8 cellular contexts compared by ENCODE assay signal in the genomic region with DNA sequence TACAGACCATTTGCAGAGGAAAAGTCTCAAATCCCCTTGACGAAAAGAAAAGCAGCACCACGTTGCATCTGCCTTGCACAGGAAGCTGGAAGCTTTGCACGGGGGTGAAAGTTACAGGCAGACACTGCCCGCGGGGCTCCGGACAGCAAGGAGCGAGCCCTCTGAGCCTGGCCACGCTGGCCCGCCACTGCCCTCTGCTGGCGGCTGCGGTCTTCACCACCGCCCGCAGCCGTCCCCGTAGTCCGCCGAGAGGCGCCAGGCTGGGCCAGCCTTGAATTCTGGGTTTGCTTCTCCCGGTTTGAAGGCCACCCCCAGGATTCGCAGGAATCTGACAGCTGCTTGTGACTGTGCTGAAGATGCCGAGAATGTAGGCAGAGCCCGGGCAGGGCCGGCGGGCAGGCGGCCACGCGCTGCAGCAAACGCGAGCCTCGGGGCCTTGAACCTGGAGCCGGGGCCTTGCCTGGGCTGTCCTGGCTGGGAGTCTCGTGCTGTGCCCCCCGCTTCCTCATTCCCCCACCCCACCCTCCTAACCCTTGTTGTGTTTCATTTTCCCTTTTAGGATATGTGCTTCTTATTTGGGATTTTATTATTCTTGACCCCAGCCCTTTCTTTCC. TPM values are rescaled to one million over a fixed set of nuclear protein-coding genes. Genes with fewer than 3 reads are reported as not detected.
A peak's percentile ranks its signal among the peaks of the same experiment; 100 is the strongest.
DNase-seq lines count a peak whose midpoint lies in the region; ATAC-seq, FAIRE-seq and TF ChIP-seq lines count a peak whose summit lies in the region.

No MANE protein-coding gene starts in this region.

- no peaks in the 10 kb centered on the region for H4K20me1 ChIP-seq in endothelial cell of umbilical vein (replicated peaks; ENCODE audit: control insufficient read depth, extremely low read depth, insufficient read depth, low read length)

- peak; percentile 90 to 99 for TF ChIP-seq CTCF in endothelial cell of umbilical vein (IDR thresholded peaks at IDR 0.05; ENCODE audit: extremely low read depth in 1 of 2, insufficient read depth in 1 of 2, low read depth in 1 of 2, low read length in 2 of 2)

- intact Hi-C loops in endothelial cell of umbilical vein (cut with micrococcal nuclease), result loop anchor here (1.0 to 10.0 kb wide), 2 partner anchors 328 to 444 kb away; no protein-coding TSS in a partner anchor

- ATAC-seq in HG02852 (IDR thresholded peaks at IDR 0.05; ENCODE audit: unreplicated experiment), result peak; percentile 80

- H3K79me2 ChIP-seq in endothelial cell of umbilical vein (ENCODE audit: control insufficient read depth, insufficient read depth, low read length), result no peaks in the 10 kb centered on the region

- no peaks in the 10 kb centered on the region for H3K9me3 ChIP-seq in endothelial cell of umbilical vein (replicated peaks; ENCODE audit: control insufficient read depth, insufficient read depth, low read length)

- peak overlapping the region; percentile 55 for H2AFZ ChIP-seq in endothelial cell of umbilical vein (ENCODE audit: low read depth, low read length)

- CTCF ChIA-PET in endothelial cell of umbilical vein (lab: Charles Lee), result interaction anchor here (1.1 to 4.5 kb wide), 6 partner anchors 10 to 447 kb away, joined by 3 to 62 read pairs (median 4); no protein-coding TSS in a partner anchor

- FAIRE-seq in endothelial cell of umbilical vein (lab: Jason Lieb, UNC), result peak; percentile 76

- H3K4me2 ChIP-seq in endothelial cell of umbilical vein (ENCODE audit: insufficient read depth, low read length), result no peak overlapping the region

- dilution Hi-C loops in endothelial cell of umbilical vein (cut with MboI; ENCODE audit: extremely low pct_ligation_motif_present, low sequenced_read_pairs), result no loop called here

- no peaks in the 10 kb centered on the region for H3K9me1 ChIP-seq in endothelial cell of umbilical vein (replicated peaks; ENCODE audit: control insufficient read depth, extremely low read depth, insufficient read depth, low read length)

- no peaks in the 10 kb centered on the region for H3K36me3 ChIP-seq in endothelial cell of umbilical vein (ENCODE audit: control insufficient read depth in 2 of 2, extremely low read depth in 1 of 2, insufficient read depth in 2 of 2, low read length in 2 of 2)

- no peaks in the 10 kb centered on the region for H3K4me1 ChIP-seq in endothelial cell of umbilical vein (ENCODE audit: control insufficient read depth, extremely low read depth, insufficient read depth, low read length)

- POLR2A ChIA-PET in endothelial cell of umbilical vein (lab: Charles Lee), result no interaction called here

- TF ChIP-seq POLR2A in endothelial cell of umbilical vein (IDR thresholded peaks at IDR 0.05; ENCODE audit: low read depth, low read length), result no peak

- no peak overlapping the region for H3K27ac ChIP-seq in endothelial cell of umbilical vein (ENCODE audit: insufficient read depth, low read depth, low read length)

- peaks cover 0 to 3% of the 10 kb centered on the region in 2 experiments for H3K27me3 ChIP-seq in endothelial cell of umbilical vein (ENCODE audit: control insufficient read depth in 2 of 2, insufficient read depth in 2 of 2, low read length in 2 of 2)

- DNase-seq in NCI-H146 (lab: John Stamatoyannopoulos, UW) (peak; percentile 22), NCI-H146 treated with DMSO at 0.1 percent for 48 hours (lab: John Stamatoyannopoulos, UW; ENCODE audit: unreplicated experiment) (no peak), NCI-H460 (ENCODE audit: extremely low read depth, low read depth) (peak; percentile 51), endothelial cell of umbilical vein (ENCODE audit: low read depth, low spot score) (peak; percentile 53), middle frontal gyrus (ENCODE audit: extremely low spot score, low spot score) (peak; percentile 69)
- DNase-seq in activated CD8-positive, alpha-beta memory T cell treated with anti-CD3 and anti-CD28 coated beads for 48 hours (ENCODE audit: low read depth in 2 of 3, low spot score in 2 of 3), result peak; percentile 30 to 45 (median 45)
- DNase-seq in stimulated activated CD8-positive, alpha-beta memory T cell treated with anti-CD3 and anti-CD28 coated beads, Interleukin-4, amount 100 ng/mL, for 48 hours, result peak; percentile 81

- no TSS peak for BruUV-seq in endothelial cell of umbilical vein (replicated peaks; lab: Mats Ljungman, UMichigan)

- no peak overlapping the region for H3K4me3 ChIP-seq in endothelial cell of umbilical vein (replicated peaks in 1 of 3; ENCODE audit: insufficient read depth in 1 of 3, low read depth in 1 of 3, low read length in 3 of 3)

- no peak overlapping the region for H3K9ac ChIP-seq in endothelial cell of umbilical vein (replicated peaks; ENCODE audit: extremely low read depth, insufficient read depth, low read length)

TF ChIP-seq in endothelial cell of umbilical vein, 7 proteins besides CTCF, POLR2A, EP300 and RAD21:
- no peak for TF ChIP-seq POLR2AphosphoS5 (IDR thresholded peaks at IDR 0.05; ENCODE audit: insufficient read depth, low read depth, low read length)
- TF ChIP-seq FOS (IDR thresholded peaks at IDR 0.05; ENCODE audit: borderline replicate concordance, insufficient read depth, low read length), result no peak
- no peak for TF ChIP-seq GATA2 (IDR thresholded peaks at IDR 0.05; ENCODE audit: insufficient read depth, insufficient read length, low read depth, low read length)
- no peak for TF ChIP-seq JUN (IDR thresholded peaks at IDR 0.05; ENCODE audit: borderline replicate concordance, insufficient read depth, insufficient read length, low read depth)
- TF ChIP-seq MYC (IDR thresholded peaks at IDR 0.05; ENCODE audit: low read depth, low read length), result no peak
- TF ChIP-seq, protein P1, sequence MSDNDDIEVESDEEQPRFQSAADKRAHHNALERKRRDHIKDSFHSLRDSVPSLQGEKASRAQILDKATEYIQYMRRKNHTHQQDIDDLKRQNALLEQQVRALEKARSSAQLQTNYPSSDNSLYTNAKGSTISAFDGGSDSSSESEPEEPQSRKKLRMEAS (IDR thresholded peaks at IDR 0.05; ENCODE audit: insufficient read depth, insufficient read length), result no peak
- no peak for TF ChIP-seq EZH2 (IDR thresholded peaks at IDR 0.05; ENCODE audit: borderline replicate concordance, low read depth, low read length, severe bottlenecking)

RNA-seq across cellular contexts. Expression of a gene that starts 49.2 kb away (rescaled TPM):
- not detected in 2 replicates for total RNA-seq in NCI-H460 (2014; rRNA removed; shearing (Covaris generic))
- not detected in 2 replicates for polyA plus RNA-seq in NCI-H460 (2014; cell fraction: nucleus; rRNA removed)
- total RNA-seq in endothelial cell of umbilical vein, result not detected in 2 replicates
- not detected in 2 replicates for polyA plus RNA-seq in endothelial cell of umbilical vein
- not detected in 2 replicates for polyA plus RNA-seq in endothelial cell of umbilical vein (2011; cell fraction: cytosol; rRNA removed)
- polyA plus RNA-seq in endothelial cell of umbilical vein (2011; cell fraction: nucleus; rRNA removed), result not detected in 2 replicates
- polyA plus RNA-seq in endothelial cell of umbilical vein (2012), result not detected in 2 replicates
- polyA minus RNA-seq in endothelial cell of umbilical vein, result not detected in 2 replicates
- not detected for polyA minus RNA-seq in endothelial cell of umbilical vein (2011; cell fraction: cytosol; rRNA and poly(A)+ RNA removed)
- polyA minus RNA-seq in endothelial cell of umbilical vein (2011; cell fraction: nucleus; rRNA and poly(A)+ RNA removed), result not detected in 2 replicates
